Comparison of ENCODE assay signal across 8 cellular contexts in genomic region chr14:51860836-51861583, GRCh38. TPM values are rescaled to one million over a fixed set of nuclear protein-coding genes. Genes with fewer than 3 reads are reported as not detected.
DNase-seq lines count a peak whose midpoint lies in the region; ATAC-seq and TF ChIP-seq lines count a peak whose summit lies in the region.

No MANE protein-coding gene starts in this region.

- DNase-seq in EL (peak; percentile 17), right cardiac atrium (no peak), OCI-M2 (lab: John Stamatoyannopoulos, UW; ENCODE audit: unreplicated experiment) (no peak), head of caudate nucleus (no peak), pons (ENCODE audit: low spot score) (no peak)
- DNase-seq in activated CD8-positive, alpha-beta T cell treated with anti-CD3 and anti-CD28 coated beads for 36 hours, result peak; percentile 35
- no peak for DNase-seq in stimulated activated effector memory CD8-positive, alpha-beta T cell treated with anti-CD3 and anti-CD28 coated beads, Interleukin-12 subunit alpha, Interleukin-12 subunit beta, amount 100 ng/mL, for 72 hours (ENCODE audit: low spot score in 2 of 2)

- H3K27me3 ChIP-seq in right cardiac atrium (ENCODE audit: control insufficient read depth, insufficient read depth), result no peaks in the 10 kb centered on the region

- peaks cover 44% of the 10 kb centered on the region for H3K4me1 Mint-ChIP-seq in activated CD8-positive, alpha-beta T cell treated with anti-CD3 and anti-CD28 coated beads for 36 hours (ENCODE audit: low read depth)
- peaks cover 46% of the 10 kb centered on the region for H3K4me1 Mint-ChIP-seq in stimulated activated effector memory CD8-positive, alpha-beta T cell treated with anti-CD3 and anti-CD28 coated beads, Interleukin-12 subunit alpha, Interleukin-12 subunit beta, amount 100 ng/mL, for 72 hours

- WGBS in right cardiac atrium, result 6% methylated on average over 13 of the region's 13 CpGs

- no peaks in the 10 kb centered on the region for H3K9me3 ChIP-seq in right cardiac atrium (ENCODE audit: control insufficient read depth, low read length)

- H3K27ac ChIP-seq in right cardiac atrium (ENCODE audit: low read length), result no peak overlapping the region

- no peaks in the 10 kb centered on the region for H3K27me3 Mint-ChIP-seq in activated CD8-positive, alpha-beta T cell treated with anti-CD3 and anti-CD28 coated beads for 36 hours

- POLR2A ChIA-PET in activated CD8-positive, alpha-beta T cell treated with anti-CD3 and anti-CD28 coated beads for 36 hours (lab: Charles Lee), result interaction anchor here (0.8 to 3.8 kb wide), 10 partner anchors 10 to 1965 kb away, joined by 3 to 32 read pairs (median 3); partner anchors contain the start of gene RTRAF

- ATAC-seq in HG02759 (IDR thresholded peaks at IDR 0.05; ENCODE audit: unreplicated experiment), result peak; percentile 25
- ATAC-seq in activated CD8-positive, alpha-beta T cell treated with anti-CD3 and anti-CD28 coated beads for 36 hours, result peak; percentile 15
- peak; percentile 28 to 40 for ATAC-seq in right cardiac atrium
- peak; percentile 65 for ATAC-seq in stimulated activated effector memory CD8-positive, alpha-beta T cell treated with anti-CD3 and anti-CD28 coated beads, Interleukin-12 subunit alpha, Interleukin-12 subunit beta, amount 100 ng/mL, for 72 hours

- TF ChIP-seq CTCF in activated CD8-positive, alpha-beta T cell treated with anti-CD3 and anti-CD28 coated beads for 36 hours (IDR thresholded peaks at IDR 0.05), result no peak

- H3K4me3 ChIP-seq in right cardiac atrium (ENCODE audit: low read length), result peak overlapping the region; percentile 63

- intact Hi-C loops in activated CD8-positive, alpha-beta T cell treated with anti-CD3 and anti-CD28 coated beads for 36 hours (cut with micrococcal nuclease), result loop anchor here (2.0 kb wide), 1 partner anchor 14 kb away; no protein-coding TSS in a partner anchor
- intact Hi-C loops in right cardiac atrium (cut with DNase I) (no loop called here), head of caudate nucleus (cut with DNase I) (no loop called here)

- H3K27ac Mint-ChIP-seq in activated CD8-positive, alpha-beta T cell treated with anti-CD3 and anti-CD28 coated beads for 36 hours, result peak overlapping the region; percentile 90
- peak overlapping the region; percentile 95 for H3K27ac Mint-ChIP-seq in stimulated activated effector memory CD8-positive, alpha-beta T cell treated with anti-CD3 and anti-CD28 coated beads, Interleukin-12 subunit alpha, Interleukin-12 subunit beta, amount 100 ng/mL, for 72 hours

- CTCF ChIA-PET in activated CD8-positive, alpha-beta T cell treated with anti-CD3 and anti-CD28 coated beads for 36 hours (lab: Charles Lee), result interaction anchor here (1.1 to 3.0 kb wide), 11 partner anchors 8 to 118 kb away, joined by 3 to 29 read pairs (median 4); no protein-coding TSS in a partner anchor

- peaks cover 9% of the 10 kb centered on the region for H3K9me3 Mint-ChIP-seq in activated CD8-positive, alpha-beta T cell treated with anti-CD3 and anti-CD28 coated beads for 36 hours
- no peaks in the 10 kb centered on the region for H3K9me3 Mint-ChIP-seq in stimulated activated effector memory CD8-positive, alpha-beta T cell treated with anti-CD3 and anti-CD28 coated beads, Interleukin-12 subunit alpha, Interleukin-12 subunit beta, amount 100 ng/mL, for 72 hours

- no peaks in the 10 kb centered on the region for H3K4me1 ChIP-seq in right cardiac atrium (ENCODE audit: control insufficient read depth, insufficient read depth, low read length)

- peak overlapping the region; percentile 98 for H3K4me3 Mint-ChIP-seq in activated CD8-positive, alpha-beta T cell treated with anti-CD3 and anti-CD28 coated beads for 36 hours
- H3K4me3 Mint-ChIP-seq in stimulated activated effector memory CD8-positive, alpha-beta T cell treated with anti-CD3 and anti-CD28 coated beads, Interleukin-12 subunit alpha, Interleukin-12 subunit beta, amount 100 ng/mL, for 72 hours, result no peak overlapping the region

- H3K36me3 Mint-ChIP-seq in activated CD8-positive, alpha-beta T cell treated with anti-CD3 and anti-CD28 coated beads for 36 hours (ENCODE audit: low read depth), result peaks cover 37% of the 10 kb centered on the region
- H3K36me3 Mint-ChIP-seq in stimulated activated effector memory CD8-positive, alpha-beta T cell treated with anti-CD3 and anti-CD28 coated beads, Interleukin-12 subunit alpha, Interleukin-12 subunit beta, amount 100 ng/mL, for 72 hours, result peaks cover 20% of the 10 kb centered on the region

RNA-seq across cellular contexts. Expression of gene GNG2, which starts 0.6 kb away (rescaled TPM):
- 100 to 1,000 TPM; 174 to 184 TPM for total RNA-seq in activated CD8-positive, alpha-beta T cell treated with anti-CD3 and anti-CD28 coated beads for 36 hours
- total RNA-seq in right cardiac atrium, result 10 to 100 TPM; 13.0 to 18.2 (median 16.1) TPM
- polyA plus RNA-seq in right cardiac atrium, result 6.7 TPM

Comparison
In these comparisons a context has a peak if more than half of its experiments do, and no peak if none do; other contexts are left out.
1. DNase-seq: peak in EL (single experiment) and activated CD8-positive, alpha-beta T cell treated with anti-CD3 and anti-CD28 coated beads for 36 hours (single experiment); none in right cardiac atrium (0 of 3), stimulated activated effector memory CD8-positive, alpha-beta T cell treated with anti-CD3 and anti-CD28 coated beads, Interleukin-12 subunit alpha, Interleukin-12 subunit beta, amount 100 ng/mL, for 72 hours (0 of 2), OCI-M2 (single experiment), head of caudate nucleus (0 of 42) and pons (single experiment).
2. ATAC-seq: peak in every context shown above with its lines; median percentile 65 in stimulated activated effector memory CD8-positive, alpha-beta T cell treated with anti-CD3 and anti-CD28 coated beads, Interleukin-12 subunit alpha, Interleukin-12 subunit beta, amount 100 ng/mL, for 72 hours; 34 in right cardiac atrium; 25 in HG02759; 15 in activated CD8-positive, alpha-beta T cell treated with anti-CD3 and anti-CD28 coated beads for 36 hours.
3. RNA of gene GNG2, which starts 0.6 kb away (total RNA-seq): 174 to 184 TPM in activated CD8-positive, alpha-beta T cell treated with anti-CD3 and anti-CD28 coated beads for 36 hours; 13.0 to 18.2 TPM in right cardiac atrium; every median in the first group is over 4 times any median in the second.